1 cellular context compared by ENCODE assay signal in genomic region chr2:131493199-131494018, GRCh38.
TF ChIP-seq lines count a peak whose summit lies in the region.

No MANE protein-coding gene starts in this region.

TF ChIP-seq in IMR-90, 13 proteins besides CTCF, POLR2A, EP300 and RAD21 (continued from another document):
- TF ChIP-seq ELK1 (IDR thresholded peaks at IDR 0.05; ENCODE audit: borderline replicate concordance, low read depth, low read length) (no peak), CEBPB (IDR thresholded peaks at IDR 0.05; ENCODE audit: low read depth, low read length) (no peak), RFX5 (IDR thresholded peaks at IDR 0.05; ENCODE audit: low read depth, low read length) (no peak), BHLHE40 (IDR thresholded peaks at IDR 0.05; ENCODE audit: low read depth, low read length) (no peak), CHD1 (IDR thresholded peaks at IDR 0.05; ENCODE audit: low read depth, low read length) (no peak), MAZ (IDR thresholded peaks at IDR 0.05; ENCODE audit: borderline replicate concordance, low read depth, low read length) (no peak), USF2 (IDR thresholded peaks at IDR 0.05; ENCODE audit: low read depth, low read length) (no peak), NFE2L2 (IDR thresholded peaks at IDR 0.05; ENCODE audit: low read depth, low read length) (no peak), RCOR1 (IDR thresholded peaks at IDR 0.05; ENCODE audit: insufficient replicate concordance, low read length) (no peak)
